Comparison of ENCODE assay signal across 30 cellular contexts in the genomic region with DNA sequence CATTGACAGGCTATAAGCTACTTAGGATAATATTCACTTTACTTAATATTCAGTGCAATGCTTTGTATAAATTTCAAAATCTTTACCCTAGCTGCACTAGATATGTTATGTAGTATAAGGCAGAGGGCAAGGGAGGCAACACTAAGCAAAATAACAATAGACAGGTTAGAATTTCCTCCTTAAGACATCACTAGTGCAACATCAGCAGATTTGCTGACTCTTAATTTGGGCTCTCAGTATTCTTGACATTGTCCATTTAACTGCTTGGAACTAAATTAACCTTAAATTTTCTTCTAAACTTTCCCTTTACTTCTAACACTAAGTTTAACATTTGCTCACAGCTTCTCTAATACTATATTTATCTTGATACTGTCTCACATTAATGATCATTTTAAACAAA.
"Had no signal": no experiment of that assay in that cellular context is flagged by ENCODE, and none has a peak within 500 bp of the region (broad histone marks: within the 10 kb centered on the region; RNA-seq: fewer than 3 reads in every experiment).

No MANE protein-coding gene starts in this region.

- H3K36me3 ChIP-seq: MG63 had no signal

- H3K27me3 ChIP-seq: MG63 had no signal

- H3K4me3 ChIP-seq: MG63 had no signal

- H3K9me3 ChIP-seq: MG63 had no signal

- DNase-seq: Karpas-422, Kasumi-1, MG63, MM.1S, MV-4-11, NCI-H1048, NCI-H1092, NCI-H1092 treated with DMSO at 0.1 percent for 48 hours, NCI-H1105, NCI-H1105 treated with DMSO at 0.1 percent for 48 hours, NCI-H1417, NCI-H1417 treated with DMSO at 0.1 percent for 48 hours, NCI-H1436, NCI-H1436 treated with DMSO at 0.1 percent for 48 hours, NCI-H146, NCI-H187, NCI-H187 treated with DMSO at 0.1 percent for 48 hours, NCI-H1930, NCI-H2029, NCI-H2029 treated with DMSO at 0.1 percent for 48 hours, NCI-H2081, NCI-H2081 treated with DMSO at 0.1 percent for 48 hours, NCI-H2107, NCI-H2227 treated with DMSO at 0.1 percent for 48 hours, NCI-H226, NCI-H345, NCI-H446, NCI-H446 treated with DMSO at 0.1 percent for 48 hours, NCI-H510A, NCI-H510A treated with DMSO at 0.1 percent for 48 hours had no signal
